22 cellular contexts compared by ENCODE assay signal in the genomic region with DNA sequence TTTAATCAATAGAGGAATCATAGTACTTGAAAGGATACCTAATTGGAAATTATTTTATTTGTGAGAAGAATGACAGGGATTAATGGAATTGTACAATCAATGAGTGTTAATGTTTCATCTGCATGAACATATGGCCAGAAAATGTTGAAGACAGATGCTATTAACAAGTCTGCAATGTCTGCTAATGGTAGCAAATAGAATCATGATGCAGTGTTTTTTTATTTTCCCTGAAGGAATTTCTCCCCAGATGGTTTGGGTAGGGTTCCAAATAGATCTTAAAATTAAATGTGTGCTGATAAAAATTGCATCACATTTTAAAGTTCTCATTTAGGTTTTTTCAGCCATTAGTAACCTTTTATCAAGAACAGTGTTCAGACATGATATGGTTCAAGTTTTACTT.
"Had no signal": no experiment of that assay in that cellular context is flagged by ENCODE, and none has a peak within 500 bp of the region (broad histone marks: within the 10 kb centered on the region; RNA-seq: fewer than 3 reads in every experiment).

No MANE protein-coding gene starts in this region.

- H3K27me3 Mint-ChIP-seq: effector memory CD8-positive, alpha-beta T cell; naive thymus-derived CD4-positive, alpha-beta T cell had no signal

- H3K4me3 Mint-ChIP-seq: effector memory CD8-positive, alpha-beta T cell; naive thymus-derived CD4-positive, alpha-beta T cell; nephron; stimulated activated effector memory CD8-positive, alpha-beta T cell treated with anti-CD3 and anti-CD28 coated beads, Interleukin-12 subunit alpha, Interleukin-12 subunit beta, amount 100 ng/mL, for 72 hours had no signal

- H3K36me3 ChIP-seq: prostate gland, right atrium auricular region, stomach, thyroid gland had no signal

- H3K27ac ChIP-seq: hepatocyte, prostate gland, right atrium auricular region, stomach, thyroid gland had no signal

- H3K4me3 ChIP-seq: hepatocyte, prostate gland, right atrium auricular region, stomach, thyroid gland had no signal

- DNase-seq: cortex of kidney; effector memory CD8-positive, alpha-beta T cell; erythroblast; head of caudate nucleus; kidney; mesendoderm; midbrain; naive thymus-derived CD4-positive, alpha-beta T cell; nucleus accumbens; stimulated activated CD4-positive, alpha-beta T cell treated with anti-CD3 and anti-CD28 coated beads, Interleukin-2, amount 100 ng/mL, for 24 hours; stimulated activated CD4-positive, alpha-beta T cell treated with anti-CD3 and anti-CD28 coated beads, Interleukin-4, amount 100 ng/mL, for 24 hours; stimulated activated naive CD4-positive, alpha-beta T cell treated with Interleukin-2 at 50 U/mL for 16 hours; stomach; thyroid gland; trophoblast cell had no signal

- H3K9me3 Mint-ChIP-seq: nephron had no signal

- ATAC-seq: effector memory CD8-positive, alpha-beta T cell; left lobe of liver; naive thymus-derived CD4-positive, alpha-beta T cell; sciatic nerve; stimulated activated effector memory CD8-positive, alpha-beta T cell treated with anti-CD3 and anti-CD28 coated beads, Interleukin-12 subunit alpha, Interleukin-12 subunit beta, amount 100 ng/mL, for 72 hours had no signal

- H3K9me3 ChIP-seq: prostate gland, right atrium auricular region, stomach, thyroid gland had no signal

- H3K27ac Mint-ChIP-seq: effector memory CD8-positive, alpha-beta T cell; naive thymus-derived CD4-positive, alpha-beta T cell; nephron; stimulated activated effector memory CD8-positive, alpha-beta T cell treated with anti-CD3 and anti-CD28 coated beads, Interleukin-12 subunit alpha, Interleukin-12 subunit beta, amount 100 ng/mL, for 72 hours had no signal

- H3K36me3 Mint-ChIP-seq: naive thymus-derived CD4-positive, alpha-beta T cell; stimulated activated effector memory CD8-positive, alpha-beta T cell treated with anti-CD3 and anti-CD28 coated beads, Interleukin-12 subunit alpha, Interleukin-12 subunit beta, amount 100 ng/mL, for 72 hours had no signal

- H3K4me1 Mint-ChIP-seq: naive thymus-derived CD4-positive, alpha-beta T cell; stimulated activated effector memory CD8-positive, alpha-beta T cell treated with anti-CD3 and anti-CD28 coated beads, Interleukin-12 subunit alpha, Interleukin-12 subunit beta, amount 100 ng/mL, for 72 hours had no signal

- FAIRE-seq: kidney had no signal

- H3K27me3 ChIP-seq: hepatocyte, right atrium auricular region, stomach, thyroid gland had no signal
